Comparison of ENCODE assay signal across 22 cellular contexts in genomic region chr18:26021061-26021754, GRCh38.
"Had no signal": no experiment of that assay in that cellular context is flagged by ENCODE, and none has a peak within 500 bp of the region (broad histone marks: within the 10 kb centered on the region; RNA-seq: fewer than 3 reads in every experiment).

No MANE protein-coding gene starts in this region.

- H3K9me3 ChIP-seq: body of pancreas, mucosa of descending colon, right atrium auricular region had no signal

- H3K27me3 ChIP-seq: body of pancreas, right atrium auricular region had no signal

- H3K27me3 Mint-ChIP-seq: activated CD4-positive, alpha-beta memory T cell treated with anti-CD3 and anti-CD28 coated beads, Interleukin-2, amount 10 ng/mL, durations not matched to agents 7 days and 5 days had no signal

- H3K4me1 ChIP-seq: body of pancreas, right atrium auricular region had no signal

- H3K4me3 Mint-ChIP-seq: activated CD4-positive, alpha-beta memory T cell treated with anti-CD3 and anti-CD28 coated beads, Interleukin-2, amount 10 ng/mL, durations not matched to agents 7 days and 5 days; activated naive CD4-positive, alpha-beta T cell treated with anti-CD3 and anti-CD28 coated beads for 36 hours; activated T-cell treated with anti-CD3 and anti-CD28 coated beads, Interleukin-2, amount 50 U/mL, for 72 hours; T-helper 1 cell treated with Interleukin-12 subunit alpha and Interleukin-12 subunit beta and Interleukin-4 antibody, amounts not matched to agents 30 μg/mL and 1 μg/mL, for 36 hours; WTC11 had no signal

- H3K9me3 Mint-ChIP-seq: activated CD4-positive, alpha-beta memory T cell treated with anti-CD3 and anti-CD28 coated beads, Interleukin-2, amount 10 ng/mL, durations not matched to agents 7 days and 5 days; activated naive CD4-positive, alpha-beta T cell treated with anti-CD3 and anti-CD28 coated beads for 36 hours; activated T-cell treated with anti-CD3 and anti-CD28 coated beads, Interleukin-2, amount 50 U/mL, for 72 hours; WTC11 had no signal

- ATAC-seq: activated T-cell treated with anti-CD3 and anti-CD28 coated beads, Interleukin-2, amount 50 U/mL, for 72 hours; body of pancreas; esophagus mucosa; left ventricle myocardium superior; mucosa of descending colon; stimulated activated naive CD8-positive, alpha-beta T cell treated with anti-CD3 and anti-CD28 coated beads, Interleukin-15, Interleukin-2, amounts not matched to agents 100 U/mL and 50 U/mL, for 24 hours; WTC11 had no signal

- H3K27ac ChIP-seq: body of pancreas, right atrium auricular region had no signal

- H3K4me3 ChIP-seq: body of pancreas, mucosa of descending colon, right atrium auricular region had no signal

- H3K27ac Mint-ChIP-seq: activated CD4-positive, alpha-beta memory T cell treated with anti-CD3 and anti-CD28 coated beads, Interleukin-2, amount 10 ng/mL, durations not matched to agents 7 days and 5 days; activated naive CD4-positive, alpha-beta T cell treated with anti-CD3 and anti-CD28 coated beads for 36 hours; T-helper 1 cell treated with Interleukin-12 subunit alpha and Interleukin-12 subunit beta and Interleukin-4 antibody, amounts not matched to agents 30 μg/mL and 1 μg/mL, for 36 hours; WTC11 had no signal

- DNase-seq: activated CD4-positive, alpha-beta memory T cell treated with anti-CD3 and anti-CD28 coated beads, Interleukin-2, amount 10 ng/mL, durations not matched to agents 7 days and 5 days; activated CD4-positive, alpha-beta T cell treated with anti-CD3 and anti-CD28 coated beads for 4 hours; activated effector memory CD4-positive, alpha-beta T cell treated with Interleukin-2 at 50 U/mL for 16 hours; activated naive CD4-positive, alpha-beta T cell treated with anti-CD3 and anti-CD28 coated beads for 36 hours; activated T-cell treated with anti-CD3 and anti-CD28 coated beads, Interleukin-2, amount 50 U/mL, for 72 hours; anterior cingulate cortex; body of pancreas; dermis blood vessel endothelial cell; effector memory CD4-positive, alpha-beta T cell; glutamatergic neuron; hippocampal formation; kidney glomerular epithelial cell; left ventricle myocardium superior; mesenchymal stem cell; mucosa of descending colon; stimulated activated CD4-positive, alpha-beta T cell treated with anti-CD3 and anti-CD28 coated beads, Interleukin-4, amount 100 ng/mL, for 4 hours; stimulated activated naive CD8-positive, alpha-beta T cell treated with anti-CD3 and anti-CD28 coated beads, Interleukin-15, Interleukin-2, amounts not matched to agents 100 U/mL and 50 U/mL, for 24 hours; T1000 had no signal
